In the genomic region with DNA sequence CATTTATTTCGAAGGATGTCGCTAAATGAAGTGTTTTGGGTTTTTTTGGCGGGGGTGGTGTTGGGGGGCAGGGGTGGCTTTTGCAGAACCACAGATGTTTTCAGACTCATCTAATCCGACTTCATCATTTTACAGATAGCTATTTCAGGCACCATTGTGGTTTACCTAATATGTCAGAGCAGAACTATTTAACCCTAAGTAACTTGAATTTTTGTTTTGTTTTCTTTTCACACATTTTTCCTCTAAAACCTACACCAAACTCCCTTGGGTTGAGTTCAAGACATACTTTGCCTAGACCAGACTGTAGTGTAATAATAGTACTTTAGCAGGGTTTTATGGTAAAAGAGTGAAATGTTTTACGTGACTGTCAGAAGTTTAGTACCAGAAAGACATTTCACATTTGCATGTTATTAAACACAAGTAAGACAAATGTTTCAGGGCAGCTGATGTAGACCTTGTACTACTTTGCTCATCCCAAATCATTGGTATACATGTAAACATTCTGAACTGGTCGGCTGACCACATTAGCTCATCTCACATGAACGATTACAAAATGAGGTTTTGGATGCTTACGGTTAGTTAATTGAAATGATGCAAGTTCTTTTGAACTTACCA, we compare ENCODE assay signal across 8 cellular contexts. TPM values are rescaled to one million over a fixed set of nuclear protein-coding genes. Genes with fewer than 3 reads are reported as not detected.
A peak's percentile ranks its signal among the peaks of the same experiment; 100 is the strongest.
DNase-seq lines count a peak whose midpoint lies in the region; ATAC-seq and TF ChIP-seq lines count a peak whose summit lies in the region.

No MANE protein-coding gene starts in this region.

- TF ChIP-seq CTCF in AG09319 (IDR thresholded peaks at IDR 0.05; ENCODE audit: low read depth, low read length): no peak
- no peak for TF ChIP-seq CTCF in vagina (IDR thresholded peaks at IDR 0.05)

- no peaks in the 10 kb centered on the region for H3K36me3 ChIP-seq in vagina

- ATAC-seq in GM19372 (IDR thresholded peaks at IDR 0.05; ENCODE audit: low read depth, unreplicated experiment) (peak; percentile 86), HG03196 (IDR thresholded peaks at IDR 0.05; ENCODE audit: unreplicated experiment) (peak; percentile 80)

- H3K4me1 ChIP-seq in vagina: peaks cover 35% of the 10 kb centered on the region

- no peaks in the 10 kb centered on the region for H3K27me3 ChIP-seq in vagina

- H3K27ac ChIP-seq in vagina: peak overlapping the region; percentile 86

- no peaks in the 10 kb centered on the region for H3K9me3 ChIP-seq in vagina

- intact Hi-C loops in vagina (cut with DNase I): no loop called here

- no peak overlapping the region for H3K4me3 ChIP-seq in vagina

- no peak for TF ChIP-seq POLR2A in vagina (IDR thresholded peaks at IDR 0.05)

- DNase-seq in AG09319 (ENCODE audit: extremely low read depth, low read depth): peak; percentile 62
- DNase-seq in central memory CD4-positive, alpha-beta T cell: peak; percentile 4
- no peak for DNase-seq in vagina (ENCODE audit: extremely low spot score in 2 of 2)
- DNase-seq in NCI-H1694 (lab: John Stamatoyannopoulos, UW): no peak
- no peak for DNase-seq in NCI-H2081 treated with DMSO at 0.1 percent for 48 hours (lab: John Stamatoyannopoulos, UW)
- DNase-seq in SHP77 (lab: John Stamatoyannopoulos, UW): no peak

RNA-seq across cellular contexts. Expression of a gene that starts 37.7 kb away (rescaled TPM):
- total RNA-seq in vagina: 56.7 TPM

Comparison
In these comparisons a context has a peak if more than half of its experiments do, and no peak if none do; other contexts are left out.
1. DNase-seq: peak in AG09319 (single experiment) and central memory CD4-positive, alpha-beta T cell (single experiment); none in vagina (0 of 2), NCI-H1694 (single experiment), NCI-H2081 treated with DMSO at 0.1 percent for 48 hours (single experiment) and SHP77 (0 of 2).